8 cellular contexts compared by ENCODE assay signal in the genomic region with DNA sequence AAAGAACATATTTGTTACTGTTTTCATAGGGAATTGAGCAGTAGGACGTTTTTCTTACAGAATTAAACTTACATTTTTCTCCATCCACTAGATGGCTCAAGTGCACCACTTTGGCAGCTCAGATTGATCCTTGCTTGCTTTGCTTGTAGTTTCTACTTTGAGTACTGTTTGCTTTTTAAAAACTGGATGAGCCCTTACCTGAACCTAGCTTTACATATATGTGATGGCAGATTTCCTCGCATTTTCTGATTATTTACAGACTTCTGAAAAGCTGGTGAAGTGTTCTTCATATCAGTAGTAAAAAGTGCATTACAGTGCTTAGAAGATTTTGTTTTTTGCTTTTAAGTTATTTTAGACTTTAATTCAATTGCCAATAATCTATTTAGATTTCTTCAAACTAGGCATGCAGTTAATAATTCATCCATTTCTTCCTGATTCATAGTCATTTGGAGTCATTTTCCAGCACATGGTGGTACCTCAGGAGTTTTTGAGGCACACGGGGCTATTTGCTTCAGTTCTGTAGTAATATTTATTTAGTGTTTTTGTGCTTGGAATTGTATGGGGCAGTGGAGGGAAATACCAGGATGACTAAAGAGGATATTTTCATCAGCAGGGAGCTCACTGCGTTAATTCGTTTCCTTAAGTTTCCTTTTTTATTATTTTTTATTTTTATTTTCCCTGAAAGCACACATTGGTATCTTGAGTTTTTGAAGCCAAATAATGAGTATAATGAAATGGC. TPM values are rescaled to one million over a fixed set of nuclear protein-coding genes. Genes with fewer than 3 reads are reported as not detected.
DNase-seq lines count a peak whose midpoint lies in the region; ATAC-seq and TF ChIP-seq lines count a peak whose summit lies in the region.

No MANE protein-coding gene starts in this region.

- H3K4me1 Mint-ChIP-seq in activated T-cell treated with anti-CD3 and anti-CD28 coated beads, Interleukin-2, amount 50 U/mL, for 72 hours (ENCODE audit: low read depth), result peaks cover 14% of the 10 kb centered on the region

- H3K27ac ChIP-seq in prostate gland, result no peak overlapping the region

- no peaks in the 10 kb centered on the region for H3K36me3 Mint-ChIP-seq in activated T-cell treated with anti-CD3 and anti-CD28 coated beads, Interleukin-2, amount 50 U/mL, for 72 hours (ENCODE audit: insufficient read depth in 2 of 2)

- H3K27me3 Mint-ChIP-seq in activated T-cell treated with anti-CD3 and anti-CD28 coated beads, Interleukin-2, amount 50 U/mL, for 72 hours (ENCODE audit: low read depth), result no peaks in the 10 kb centered on the region

- H3K27me3 ChIP-seq in prostate gland (replicated peaks; ENCODE audit: insufficient read depth), result no peaks in the 10 kb centered on the region

- no peak overlapping the region for H3K4me3 Mint-ChIP-seq in activated T-cell treated with anti-CD3 and anti-CD28 coated beads, Interleukin-2, amount 50 U/mL, for 72 hours

- no peak overlapping the region for H3K27ac Mint-ChIP-seq in activated T-cell treated with anti-CD3 and anti-CD28 coated beads, Interleukin-2, amount 50 U/mL, for 72 hours

- intact Hi-C loops in head of caudate nucleus (cut with DNase I), result loop anchor here (5.0 kb wide), 1 partner anchor 149 kb away; no protein-coding TSS in a partner anchor
- intact Hi-C loops in prostate gland (cut with DNase I), result loop anchor here (10.0 kb wide), 1 partner anchor 191 kb away; no protein-coding TSS in a partner anchor

- TF ChIP-seq POLR2A in prostate gland (IDR thresholded peaks at IDR 0.05), result no peak

- no peak overlapping the region for H3K4me3 ChIP-seq in prostate gland

- peak in 3 of 4 experiments; percentile 60 to 84 (median 73) for TF ChIP-seq CTCF in prostate gland (IDR thresholded peaks at IDR 0.05)

- H3K9me3 ChIP-seq in prostate gland, result no peaks in the 10 kb centered on the region

- H3K4me1 ChIP-seq in prostate gland (replicated peaks), result no peaks in the 10 kb centered on the region

- DNase-seq in CMK (ENCODE audit: low read depth), result peak; percentile 14
- DNase-seq in NCI-H446 treated with DMSO at 0.1 percent for 48 hours (lab: John Stamatoyannopoulos, UW), result peak; percentile 54
- DNase-seq in activated T-cell treated with anti-CD3 and anti-CD28 coated beads, Interleukin-2, amount 50 U/mL, for 72 hours, result peak; percentile 13 to 31
- peak in 31 of 42 donors; percentile 2 to 75 (median 48) for DNase-seq in head of caudate nucleus
- DNase-seq in prostate gland (ENCODE audit: low spot score), result peak; percentile 32

- no peaks in the 10 kb centered on the region for H3K9me3 Mint-ChIP-seq in activated T-cell treated with anti-CD3 and anti-CD28 coated beads, Interleukin-2, amount 50 U/mL, for 72 hours

- peak; percentile 58 for ATAC-seq in GM21619 (IDR thresholded peaks at IDR 0.05; ENCODE audit: unreplicated experiment)
- peak in 1 of 2 donors; percentile 52 for ATAC-seq in activated T-cell treated with anti-CD3 and anti-CD28 coated beads, Interleukin-2, amount 50 U/mL, for 72 hours (replicated peaks in 1 of 2)
- ATAC-seq in HG03521 (IDR thresholded peaks at IDR 0.05; ENCODE audit: unreplicated experiment), result no peak
- no peak for ATAC-seq in GM18870 (IDR thresholded peaks at IDR 0.05; ENCODE audit: unreplicated experiment)

- no peaks in the 10 kb centered on the region for H3K36me3 ChIP-seq in prostate gland

- WGBS in prostate gland, result 27% methylated on average over 5 of the region's 5 CpGs

RNA-seq across cellular contexts. Expression of a gene that starts 57.3 kb away (rescaled TPM):
- total RNA-seq in activated T-cell treated with anti-CD3 and anti-CD28 coated beads, Interleukin-2, amount 50 U/mL, for 72 hours, result 10 to 100 TPM; 43.3 to 60.2 TPM
- total RNA-seq in prostate gland, result 10 to 100 TPM; 39.3 to 74.4 TPM
